ENCODE assay signal across 9 cellular contexts in genomic region chr11:75371930-75372876, GRCh38. TPM values are rescaled to one million over a fixed set of nuclear protein-coding genes. Genes with fewer than 3 reads are reported as not detected.
DNase-seq lines count a peak whose midpoint lies in the region; ATAC-seq and TF ChIP-seq lines count a peak whose summit lies in the region.
"Had no signal": no experiment of that assay in that cellular context is flagged by ENCODE, and none has a peak within 500 bp of the region (broad histone marks: within the 10 kb centered on the region; RNA-seq: fewer than 3 reads in every experiment).

No MANE protein-coding gene starts in this region.

- no peak for DNase-seq in Right ventricle myocardium inferior (ENCODE audit: missing footprints)
- no peak for DNase-seq in left ventricle myocardium inferior
- DNase-seq in adipocyte (ENCODE audit: low read depth) = peak; percentile 58
- DNase-seq in mesenchymal stem cell = peak; percentile 70
- DNase-seq in activated CD8-positive, alpha-beta T cell treated with anti-CD3 and anti-CD28 coated beads for 36 hours = no peak
- DNase-seq in NCI-H1436 treated with DMSO at 0.1 percent for 48 hours (lab: John Stamatoyannopoulos, UW) = no peak
- DNase-seq: activated CD4-positive, alpha-beta T cell treated with anti-CD3 and anti-CD28 coated beads for 36 hours had no signal

- peak overlapping the region; percentile 71 to 76 for H2BK12ac ChIP-seq in mesenchymal stem cell (ENCODE audit: low read length in 2 of 2)

- H2BK15ac ChIP-seq in mesenchymal stem cell (ENCODE audit: low read depth, poor library complexity, severe bottlenecking) = peak overlapping the region; percentile 39

- CTCF ChIA-PET in activated CD8-positive, alpha-beta T cell treated with anti-CD3 and anti-CD28 coated beads for 36 hours (lab: Charles Lee) = interaction anchor here (0.9 to 1.9 kb wide), 8 partner anchors 10 to 92 kb away, joined by 3 to 18 read pairs (median 3); no protein-coding TSS in a partner anchor

- no peak overlapping the region for H2BK5ac ChIP-seq in mesenchymal stem cell (ENCODE audit: low read depth, low read length, poor library complexity, severe bottlenecking)

- ATAC-seq in Right ventricle myocardium inferior (peak; percentile 56), HG03135 (IDR thresholded peaks at IDR 0.05; ENCODE audit: unreplicated experiment) (no peak), GM18909 (IDR thresholded peaks at IDR 0.05; ENCODE audit: poor library complexity, unreplicated experiment) (no peak)
- ATAC-seq in activated CD8-positive, alpha-beta T cell treated with anti-CD3 and anti-CD28 coated beads for 36 hours = no peak
- ATAC-seq: activated CD4-positive, alpha-beta T cell treated with anti-CD3 and anti-CD28 coated beads for 36 hours had no signal

- no peak overlapping the region for H3K23ac ChIP-seq in mesenchymal stem cell (ENCODE audit: low read length in 2 of 2)

- no peak for TF ChIP-seq CTCF in left ventricle myocardium inferior (IDR thresholded peaks at IDR 0.05; ENCODE audit: borderline replicate concordance)
- no peak for TF ChIP-seq CTCF in activated CD8-positive, alpha-beta T cell treated with anti-CD3 and anti-CD28 coated beads for 36 hours (IDR thresholded peaks at IDR 0.05)

- no peaks in the 10 kb centered on the region for H3K27me3 Mint-ChIP-seq in activated CD8-positive, alpha-beta T cell treated with anti-CD3 and anti-CD28 coated beads for 36 hours
- H3K27me3 Mint-ChIP-seq: activated CD4-positive, alpha-beta T cell treated with anti-CD3 and anti-CD28 coated beads for 36 hours had no signal

- H3K79me1 ChIP-seq in mesenchymal stem cell (replicated peaks; ENCODE audit: low read length, poor library complexity, severe bottlenecking) = no peaks in the 10 kb centered on the region

- no peak overlapping the region for H3K4me2 ChIP-seq in mesenchymal stem cell (ENCODE audit: low read length, poor library complexity, severe bottlenecking)

- no peak overlapping the region for H3K27ac Mint-ChIP-seq in activated CD8-positive, alpha-beta T cell treated with anti-CD3 and anti-CD28 coated beads for 36 hours
- H3K27ac Mint-ChIP-seq: activated CD4-positive, alpha-beta T cell treated with anti-CD3 and anti-CD28 coated beads for 36 hours had no signal

- H2AK5ac ChIP-seq in mesenchymal stem cell (ENCODE audit: low read length, severe bottlenecking) = no peak overlapping the region

- POLR2A ChIA-PET in activated CD8-positive, alpha-beta T cell treated with anti-CD3 and anti-CD28 coated beads for 36 hours (lab: Charles Lee) = interaction anchor here (0.9 to 1.5 kb wide), 4 partner anchors 17 to 111 kb away, joined by 3 to 5 read pairs (median 3); no protein-coding TSS in a partner anchor

- peak overlapping the region; percentile 45 for H2BK120ac ChIP-seq in mesenchymal stem cell (ENCODE audit: low read depth, low read length)

- H3K27me3 ChIP-seq in left ventricle myocardium inferior (ENCODE audit: low read depth) = no peaks in the 10 kb centered on the region
- no peaks in the 10 kb centered on the region for H3K27me3 ChIP-seq in adipocyte (replicated peaks; ENCODE audit: control insufficient read depth, insufficient read depth, low read length)
- H3K27me3 ChIP-seq in mesenchymal stem cell (ENCODE audit: control insufficient read depth in 1 of 2, insufficient read depth in 1 of 2, low read length in 2 of 2) = no peaks in the 10 kb centered on the region

- H3K4me1 ChIP-seq in left ventricle myocardium inferior (no peaks in the 10 kb centered on the region), adipocyte (ENCODE audit: control insufficient read depth, insufficient read depth, low read length) (peaks cover 7% of the 10 kb centered on the region), mesenchymal stem cell (ENCODE audit: control insufficient read depth, insufficient read depth, low read depth, low read length) (peaks cover under 1% of the 10 kb centered on the region)

- no peak overlapping the region for H3K14ac ChIP-seq in mesenchymal stem cell (ENCODE audit: low read length in 2 of 2)

- H3K4me1 Mint-ChIP-seq in activated CD8-positive, alpha-beta T cell treated with anti-CD3 and anti-CD28 coated beads for 36 hours (ENCODE audit: low read depth) = peaks cover 11% of the 10 kb centered on the region

- H2AFZ ChIP-seq in mesenchymal stem cell (ENCODE audit: low read depth, low read length) = peak overlapping the region; percentile 53

- intact Hi-C loops in Right ventricle myocardium inferior (cut with DNase I) (no loop called here), left ventricle myocardium inferior (cut with micrococcal nuclease) (no loop called here)
- intact Hi-C loops in activated CD8-positive, alpha-beta T cell treated with anti-CD3 and anti-CD28 coated beads for 36 hours (cut with micrococcal nuclease) = no loop called here

- H3K9ac ChIP-seq in adipocyte (ENCODE audit: low read length) = no peak overlapping the region
- H3K9ac ChIP-seq in mesenchymal stem cell (ENCODE audit: low read length) = no peak overlapping the region

- no peaks in the 10 kb centered on the region for H3K36me3 ChIP-seq in left ventricle myocardium inferior
- no peaks in the 10 kb centered on the region for H3K36me3 ChIP-seq in adipocyte (ENCODE audit: control insufficient read depth, insufficient read depth, low read length, severe bottlenecking)
- no peaks in the 10 kb centered on the region for H3K36me3 ChIP-seq in mesenchymal stem cell (ENCODE audit: control insufficient read depth in 1 of 2, insufficient read depth in 2 of 2, low read depth in 1 of 2, low read length in 2 of 2)

- no peak overlapping the region for H3K4me3 Mint-ChIP-seq in activated CD8-positive, alpha-beta T cell treated with anti-CD3 and anti-CD28 coated beads for 36 hours
- H3K4me3 Mint-ChIP-seq: activated CD4-positive, alpha-beta T cell treated with anti-CD3 and anti-CD28 coated beads for 36 hours had no signal

- H3K27ac ChIP-seq in left ventricle myocardium inferior (replicated peaks) (no peak overlapping the region), mesenchymal stem cell (ENCODE audit: low read length, poor library complexity, severe bottlenecking) (no peak overlapping the region)

- H3K36me3 Mint-ChIP-seq in activated CD8-positive, alpha-beta T cell treated with anti-CD3 and anti-CD28 coated beads for 36 hours (ENCODE audit: low read depth) = peaks cover 2% of the 10 kb centered on the region

- H3K18ac ChIP-seq in mesenchymal stem cell (ENCODE audit: low read depth in 1 of 2, low read length in 2 of 2) = peak overlapping the region; percentile 41 to 78

- H3K4ac ChIP-seq in mesenchymal stem cell (ENCODE audit: low read depth in 1 of 2, low read length in 2 of 2) = no peak overlapping the region

- peaks cover 6% of the 10 kb centered on the region for H3K9me3 Mint-ChIP-seq in activated CD8-positive, alpha-beta T cell treated with anti-CD3 and anti-CD28 coated beads for 36 hours

- H3K4me3 ChIP-seq in left ventricle myocardium inferior = no peak overlapping the region
- peak overlapping the region; percentile 44 for H3K4me3 ChIP-seq in adipocyte (ENCODE audit: low read length)
- H3K4me3 ChIP-seq in mesenchymal stem cell (ENCODE audit: insufficient read depth in 1 of 2, low read depth in 1 of 2, low read length in 2 of 2) = no peak overlapping the region

- peaks cover 18% of the 10 kb centered on the region for H3K9me3 ChIP-seq in left ventricle myocardium inferior (replicated peaks)
- peaks cover 10% of the 10 kb centered on the region for H3K9me3 ChIP-seq in adipocyte (ENCODE audit: control insufficient read depth, low read length)
- peaks cover 11% of the 10 kb centered on the region for H3K9me3 ChIP-seq in mesenchymal stem cell (ENCODE audit: control insufficient read depth, low read length)

- peak overlapping the region; percentile 52 for H4K8ac ChIP-seq in mesenchymal stem cell (ENCODE audit: low read length)

- 40% methylated on average over 7 of the region's 8 CpGs for WGBS in mesenchymal stem cell

- H4K91ac ChIP-seq in mesenchymal stem cell (ENCODE audit: low read length) = no peak overlapping the region

RNA-seq across cellular contexts. Expression of gene ARRB1, which starts 20.7 kb away (rescaled TPM):
- total RNA-seq in Right ventricle myocardium inferior (30.3 TPM), left ventricle myocardium inferior (25.9 TPM)
- polyA plus RNA-seq in mesenchymal stem cell (2013, experiment 1 of 2) = 65.2 TPM
- 64.4 TPM for polyA plus RNA-seq in mesenchymal stem cell (2013, experiment 2 of 2)
- total RNA-seq in activated CD8-positive, alpha-beta T cell treated with anti-CD3 and anti-CD28 coated beads for 36 hours = 10 to 100 TPM; 16.2 to 18.8 TPM

RNA-seq across cellular contexts. Expression of gene RPS3, which starts 27.1 kb away (rescaled TPM):
- total RNA-seq in Right ventricle myocardium inferior (972 TPM), left ventricle myocardium inferior (864 TPM)
- 4,029 TPM for polyA plus RNA-seq in mesenchymal stem cell (2013, experiment 1 of 2)
- polyA plus RNA-seq in mesenchymal stem cell (2013, experiment 2 of 2) = 4,151 TPM
- 1,000 to 10,000 TPM; 4,906 to 4,954 TPM for total RNA-seq in activated CD8-positive, alpha-beta T cell treated with anti-CD3 and anti-CD28 coated beads for 36 hours

Comparison
In these comparisons a context has a peak if more than half of its experiments do, and no peak if none do; other contexts are left out.
1. DNase-seq: peak in adipocyte (single experiment) and mesenchymal stem cell (single experiment); none in Right ventricle myocardium inferior (single experiment), left ventricle myocardium inferior (single experiment), activated CD8-positive, alpha-beta T cell treated with anti-CD3 and anti-CD28 coated beads for 36 hours (single experiment) and NCI-H1436 treated with DMSO at 0.1 percent for 48 hours (single experiment).